Comparison of ENCODE assay signal across 17 cellular contexts in the genomic region with DNA sequence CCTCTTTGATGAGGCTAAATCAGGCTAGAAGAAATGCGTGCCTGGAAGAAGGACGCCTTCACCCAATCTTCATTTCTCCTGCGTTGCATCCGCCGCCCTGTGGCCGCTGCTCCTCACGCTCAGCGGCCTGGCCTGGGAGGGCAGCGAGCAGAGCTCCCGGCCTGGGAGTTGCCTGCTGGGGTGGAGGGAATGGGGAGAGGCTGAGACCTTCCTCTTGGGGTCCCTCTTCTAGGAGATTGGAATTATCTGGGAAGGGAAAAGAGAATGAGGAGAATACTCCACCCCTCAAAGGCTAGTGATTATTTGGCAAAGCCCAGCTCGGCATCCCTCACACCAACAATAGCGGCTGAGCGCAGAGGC. TPM values are rescaled to one million over a fixed set of nuclear protein-coding genes. Genes with fewer than 3 reads are reported as not detected.
A peak's percentile ranks its signal among the peaks of the same experiment; 100 is the strongest.
DNase-seq lines count a peak whose midpoint lies in the region; ATAC-seq lines count a peak whose summit lies in the region.
"Had no signal": no experiment of that assay in that cellular context is flagged by ENCODE, and none has a peak within 500 bp of the region (broad histone marks: within the 10 kb centered on the region; RNA-seq: fewer than 3 reads in every experiment).

No MANE protein-coding gene starts in this region.

- peak overlapping the region; percentile 5 for H3K27ac Mint-ChIP-seq in activated T-cell treated with anti-CD3 and anti-CD28 coated beads, Interleukin-2, amount 50 U/mL, for 24 hours
- peak overlapping the region; percentile 54 for H3K27ac Mint-ChIP-seq in activated naive CD8-positive, alpha-beta T cell treated with anti-CD3 and anti-CD28 coated beads for 36 hours
- H3K27ac Mint-ChIP-seq: activated CD4-positive, alpha-beta T cell treated with anti-CD3 and anti-CD28 coated beads for 36 hours had no signal

- no peaks in the 10 kb centered on the region for H3K9me3 Mint-ChIP-seq in activated T-cell treated with anti-CD3 and anti-CD28 coated beads, Interleukin-2, amount 50 U/mL, for 24 hours
- no peaks in the 10 kb centered on the region for H3K9me3 Mint-ChIP-seq in activated T-cell treated with anti-CD3 and anti-CD28 coated beads, Interleukin-2, amount 50 U/mL, for 4 hours
- H3K9me3 Mint-ChIP-seq in activated naive CD8-positive, alpha-beta T cell treated with anti-CD3 and anti-CD28 coated beads for 36 hours, result peaks cover 1% of the 10 kb centered on the region
- H3K9me3 Mint-ChIP-seq: T-cell had no signal

- no peak for ATAC-seq in activated T-cell treated with anti-CD3 and anti-CD28 coated beads, Interleukin-2, amount 50 U/mL, for 4 hours
- ATAC-seq: activated CD4-positive, alpha-beta T cell treated with anti-CD3 and anti-CD28 coated beads for 36 hours; T-cell had no signal

- H3K79me2 ChIP-seq in trophoblast cell (ENCODE audit: control insufficient read depth, insufficient read depth, low read length, poor library complexity), result no peaks in the 10 kb centered on the region

- no peak overlapping the region for H3K4me3 Mint-ChIP-seq in activated T-cell treated with anti-CD3 and anti-CD28 coated beads, Interleukin-2, amount 50 U/mL, for 24 hours
- H3K4me3 Mint-ChIP-seq in activated T-cell treated with anti-CD3 and anti-CD28 coated beads, Interleukin-2, amount 50 U/mL, for 4 hours, result no peak overlapping the region
- H3K4me3 Mint-ChIP-seq in activated naive CD8-positive, alpha-beta T cell treated with anti-CD3 and anti-CD28 coated beads for 36 hours, result no peak overlapping the region
- H3K4me3 Mint-ChIP-seq: activated CD4-positive, alpha-beta T cell treated with anti-CD3 and anti-CD28 coated beads for 36 hours had no signal

- H3K36me3 ChIP-seq in trophoblast cell (ENCODE audit: control insufficient read depth in 1 of 2, insufficient read depth in 2 of 2, low read length in 2 of 2), result no peaks in the 10 kb centered on the region
- H3K36me3 ChIP-seq: HAP-1, tibial artery had no signal

- H4K91ac ChIP-seq in trophoblast cell (ENCODE audit: low read depth, low read length), result no peak overlapping the region

- H3K9ac ChIP-seq in trophoblast cell (ENCODE audit: low read length), result no peak overlapping the region

- H3K27me3 Mint-ChIP-seq in activated T-cell treated with anti-CD3 and anti-CD28 coated beads, Interleukin-2, amount 50 U/mL, for 24 hours, result peaks cover 97% of the 10 kb centered on the region
- H3K27me3 Mint-ChIP-seq in activated T-cell treated with anti-CD3 and anti-CD28 coated beads, Interleukin-2, amount 50 U/mL, for 4 hours (ENCODE audit: low read depth), result peaks cover 94% of the 10 kb centered on the region
- H3K27me3 Mint-ChIP-seq in activated naive CD8-positive, alpha-beta T cell treated with anti-CD3 and anti-CD28 coated beads for 36 hours, result peaks cover 97% of the 10 kb centered on the region

- peaks cover 21% of the 10 kb centered on the region for H3K9me3 ChIP-seq in trophoblast cell (ENCODE audit: insufficient read depth, low read depth, low read length)
- H3K9me3 ChIP-seq: HAP-1, tibial artery had no signal

- no peak overlapping the region for H2AK5ac ChIP-seq in trophoblast cell (ENCODE audit: low read length)

- no peak overlapping the region for H2BK5ac ChIP-seq in trophoblast cell (ENCODE audit: low read depth, low read length, poor library complexity)

- peaks cover 19 to 24% of the 10 kb centered on the region in 2 experiments for H3K4me1 ChIP-seq in trophoblast cell (ENCODE audit: control insufficient read depth in 1 of 2, insufficient read depth in 2 of 2, low read length in 2 of 2)

- peaks cover 26% of the 10 kb centered on the region for H3K4me1 Mint-ChIP-seq in activated T-cell treated with anti-CD3 and anti-CD28 coated beads, Interleukin-2, amount 50 U/mL, for 24 hours (ENCODE audit: low read depth)
- peaks cover 21% of the 10 kb centered on the region for H3K4me1 Mint-ChIP-seq in activated T-cell treated with anti-CD3 and anti-CD28 coated beads, Interleukin-2, amount 50 U/mL, for 4 hours (ENCODE audit: low read depth)
- H3K4me1 Mint-ChIP-seq in activated naive CD8-positive, alpha-beta T cell treated with anti-CD3 and anti-CD28 coated beads for 36 hours, result peaks cover 22% of the 10 kb centered on the region

- H3K27ac ChIP-seq in trophoblast cell (ENCODE audit: low read depth, low read length), result no peak overlapping the region
- H3K27ac ChIP-seq: PC-9 had no signal

- H3K4me2 ChIP-seq in trophoblast cell (ENCODE audit: low read length), result peak overlapping the region; percentile 7

- H2AFZ ChIP-seq in trophoblast cell (ENCODE audit: insufficient read depth, low read length, poor library complexity), result no peak overlapping the region

- no peak overlapping the region for H3K23ac ChIP-seq in trophoblast cell (ENCODE audit: low read length)

- DNase-seq in activated T-cell treated with anti-CD3 and anti-CD28 coated beads, Interleukin-2, amount 50 U/mL, for 24 hours, result no peak
- no peak for DNase-seq in activated T-cell treated with anti-CD3 and anti-CD28 coated beads, Interleukin-2, amount 50 U/mL, for 4 hours
- no peak for DNase-seq in activated naive CD8-positive, alpha-beta T cell treated with anti-CD3 and anti-CD28 coated beads for 36 hours
- DNase-seq in trophoblast cell (no peak), cortex of kidney (lab: John Stamatoyannopoulos, UW) (no peak), NCI-H748 treated with DMSO at 0.1 percent for 48 hours (lab: John Stamatoyannopoulos, UW) (no peak)
- DNase-seq: activated CD4-positive, alpha-beta T cell treated with anti-CD3 and anti-CD28 coated beads for 36 hours; caudate nucleus; Karpas-422; NCI-H1436 treated with DMSO at 0.1 percent for 48 hours; NCI-H446 treated with DMSO at 0.1 percent for 48 hours; T-cell had no signal

- H3K79me1 ChIP-seq in trophoblast cell (ENCODE audit: low read length), result no peaks in the 10 kb centered on the region

- no peak overlapping the region for H3K14ac ChIP-seq in trophoblast cell (ENCODE audit: low read length)

- no peak overlapping the region for H3K4me3 ChIP-seq in trophoblast cell (ENCODE audit: low read depth, low read length)
- H3K4me3 ChIP-seq: HAP-1 had no signal

- peaks cover 79% of the 10 kb centered on the region for H3K27me3 ChIP-seq in trophoblast cell (ENCODE audit: insufficient read depth, low read length)

- H3K18ac ChIP-seq in trophoblast cell (ENCODE audit: low read length), result no peak overlapping the region

- H3K4ac ChIP-seq in trophoblast cell (ENCODE audit: low read depth, low read length), result no peak overlapping the region

- WGBS in trophoblast cell (ENCODE audit: extremely low coverage, insufficient coverage, insufficient read length), result no CpG with 5 or more reads among the region's 13 CpGs

- no peaks in the 10 kb centered on the region for H3K36me3 Mint-ChIP-seq in activated T-cell treated with anti-CD3 and anti-CD28 coated beads, Interleukin-2, amount 50 U/mL, for 24 hours (ENCODE audit: low read depth)
- no peaks in the 10 kb centered on the region for H3K36me3 Mint-ChIP-seq in activated T-cell treated with anti-CD3 and anti-CD28 coated beads, Interleukin-2, amount 50 U/mL, for 4 hours (ENCODE audit: insufficient read depth)
- no peaks in the 10 kb centered on the region for H3K36me3 Mint-ChIP-seq in activated naive CD8-positive, alpha-beta T cell treated with anti-CD3 and anti-CD28 coated beads for 36 hours
- H3K36me3 Mint-ChIP-seq: T-cell had no signal

- no peak overlapping the region for H4K12ac ChIP-seq in trophoblast cell (ENCODE audit: low read depth, low read length)

- H4K8ac ChIP-seq in trophoblast cell (ENCODE audit: low read depth, low read length), result no peak overlapping the region

- no peak overlapping the region for H2BK120ac ChIP-seq in trophoblast cell (ENCODE audit: insufficient read depth, low read length, poor library complexity)

- H2BK12ac ChIP-seq in trophoblast cell (ENCODE audit: low read length), result no peak overlapping the region

RNA-seq across cellular contexts. Expression of gene HOXC12, which starts 2.4 kb away (rescaled TPM):
- total RNA-seq in activated T-cell treated with anti-CD3 and anti-CD28 coated beads, Interleukin-2, amount 50 U/mL, for 4 hours, result not detected
- total RNA-seq in activated naive CD8-positive, alpha-beta T cell treated with anti-CD3 and anti-CD28 coated beads for 36 hours, result not detected
- polyA plus RNA-seq in trophoblast cell (2013), result 0.07 and 0.11 TPM in 2 replicates
- total RNA-seq: activated CD4-positive, alpha-beta T cell treated with anti-CD3 and anti-CD28 coated beads for 36 hours; Calu3; pulmonary artery endothelial cell; T-cell had no signal

RNA-seq across cellular contexts. Expression of gene HOXC13, which starts 13.7 kb away (rescaled TPM):
- total RNA-seq in activated T-cell treated with anti-CD3 and anti-CD28 coated beads, Interleukin-2, amount 50 U/mL, for 4 hours, result not detected
- not detected for total RNA-seq in activated naive CD8-positive, alpha-beta T cell treated with anti-CD3 and anti-CD28 coated beads for 36 hours
- 8.8 and 9.2 TPM in 2 replicates for polyA plus RNA-seq in trophoblast cell (2013)
- total RNA-seq: activated CD4-positive, alpha-beta T cell treated with anti-CD3 and anti-CD28 coated beads for 36 hours; Calu3; pulmonary artery endothelial cell had no signal

RNA-seq across cellular contexts. Expression of gene HOXC11, which starts 20.6 kb away (rescaled TPM):
- total RNA-seq in activated T-cell treated with anti-CD3 and anti-CD28 coated beads, Interleukin-2, amount 50 U/mL, for 4 hours, result not detected
- total RNA-seq in activated naive CD8-positive, alpha-beta T cell treated with anti-CD3 and anti-CD28 coated beads for 36 hours, result not detected
- polyA plus RNA-seq in trophoblast cell (2013), result 0.22 and 0.29 TPM in 2 replicates
- total RNA-seq: activated CD4-positive, alpha-beta T cell treated with anti-CD3 and anti-CD28 coated beads for 36 hours; Calu3; pulmonary artery endothelial cell; T-cell had no signal

RNA-seq across cellular contexts. Expression of gene HOTAIR, which starts 22.4 kb away (rescaled TPM):
- total RNA-seq in activated T-cell treated with anti-CD3 and anti-CD28 coated beads, Interleukin-2, amount 50 U/mL, for 4 hours, result not detected
- total RNA-seq in activated naive CD8-positive, alpha-beta T cell treated with anti-CD3 and anti-CD28 coated beads for 36 hours, result not detected
- 1.5 and 1.6 TPM in 2 replicates for polyA plus RNA-seq in trophoblast cell (2013)
- total RNA-seq: activated CD4-positive, alpha-beta T cell treated with anti-CD3 and anti-CD28 coated beads for 36 hours; Calu3; pulmonary artery endothelial cell; T-cell had no signal

RNA-seq across cellular contexts. Expression of gene HOXC10, which starts 32.6 kb away (rescaled TPM):
- not detected for total RNA-seq in activated T-cell treated with anti-CD3 and anti-CD28 coated beads, Interleukin-2, amount 50 U/mL, for 4 hours
- not detected for total RNA-seq in activated naive CD8-positive, alpha-beta T cell treated with anti-CD3 and anti-CD28 coated beads for 36 hours
- 0.03 and 0.04 TPM in 2 replicates for polyA plus RNA-seq in trophoblast cell (2013)
- total RNA-seq: activated CD4-positive, alpha-beta T cell treated with anti-CD3 and anti-CD28 coated beads for 36 hours; pulmonary artery endothelial cell had no signal
